In the genomic region with DNA sequence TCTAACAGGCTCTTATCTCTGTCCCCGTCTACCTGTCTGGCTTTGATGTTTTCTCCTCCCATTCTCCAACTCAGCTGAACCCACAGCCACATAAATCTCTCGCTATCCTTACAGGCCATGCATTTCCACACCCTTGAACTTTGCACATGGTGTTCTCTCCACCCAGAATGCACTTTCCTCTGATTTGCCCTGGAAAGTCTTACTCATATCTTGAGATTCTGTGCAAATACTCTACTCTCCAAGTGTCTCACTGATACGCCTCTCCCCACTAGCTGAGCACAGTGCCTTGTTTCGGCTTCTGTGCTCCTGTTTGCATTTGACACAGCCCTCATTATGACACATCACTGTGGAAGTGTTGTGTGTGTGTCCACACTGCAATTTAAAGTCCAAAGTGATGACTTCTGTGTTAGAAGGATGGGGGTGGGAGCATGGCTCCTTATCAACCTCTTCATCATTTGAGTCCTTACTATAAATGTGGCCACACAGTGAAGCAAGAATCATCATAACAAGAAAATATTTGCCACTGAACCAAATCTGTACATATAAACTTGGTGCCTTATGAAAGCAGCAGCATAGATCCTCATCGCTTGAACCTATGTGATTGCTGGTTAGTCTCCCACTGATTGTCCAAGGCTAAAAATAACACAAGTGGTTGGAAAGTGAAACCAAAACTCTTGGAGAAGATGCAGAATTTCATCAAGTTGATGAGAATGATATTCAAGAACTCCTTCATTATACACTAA, we compare ENCODE assay signal across 16 cellular contexts. TPM values are rescaled to one million over a fixed set of nuclear protein-coding genes. Genes with fewer than 3 reads are reported as not detected.
DNase-seq lines count a peak whose midpoint lies in the region; ATAC-seq and TF ChIP-seq lines count a peak whose summit lies in the region.
"Had no signal": no experiment of that assay in that cellular context is flagged by ENCODE, and none has a peak within 500 bp of the region (broad histone marks: within the 10 kb centered on the region; RNA-seq: fewer than 3 reads in every experiment).

No MANE protein-coding gene starts in this region.

- H4K20me1 ChIP-seq in IMR-90 (ENCODE audit: insufficient read depth, low read length) (no peaks in the 10 kb centered on the region), osteoblast (ENCODE audit: insufficient read depth, low read length) (no peaks in the 10 kb centered on the region)

- in situ Hi-C loops in IMR-90 (cut with MboI; ENCODE audit: low sequenced_read_pairs): loop anchor here (25.0 kb wide), 3 partner anchors 811 to 1661 kb away; a partner anchor contains a TSS

- no peak overlapping the region for H2BK5ac ChIP-seq in IMR-90 (ENCODE audit: low read depth, low read length, poor library complexity, severe bottlenecking)

- POLR2A ChIA-PET in IMR-90 (lab: Charles Lee; ENCODE audit: unreplicated experiment): no interaction called here

- peak; percentile 56 for DNase-seq in activated CD4-positive, alpha-beta T cell treated with anti-CD3 and anti-CD28 coated beads, Interleukin-2, amount 10 ng/mL, durations not matched to agents 24 days and 14 days
- DNase-seq in activated CD4-positive, alpha-beta T cell treated with anti-CD3 and anti-CD28 coated beads, Interleukin-2, amount 50 U/mL, for 4 hours: no peak
- DNase-seq in IMR-90 (peak; percentile 21), cardiac fibroblast (ENCODE audit: low read depth in 2 of 2) (peak; percentile 45 to 51), osteoblast (ENCODE audit: insufficient read length, low spot score, missing footprints) (peak; percentile 87), Ammon's horn (ENCODE audit: low spot score) (no peak), epidermal melanocyte (ENCODE audit: insufficient read length, low spot score) (no peak)
- DNase-seq: gastrocnemius medialis, left ventricle myocardium superior, NCI-H2171 treated with DMSO at 0.1 percent for 48 hours, posterior cingulate gyrus had no signal

- H3K18ac ChIP-seq in IMR-90 (ENCODE audit: low read depth, low read length): no peak overlapping the region

- peaks cover 20% of the 10 kb centered on the region for H3K4me1 Mint-ChIP-seq in activated CD4-positive, alpha-beta T cell treated with anti-CD3 and anti-CD28 coated beads, Interleukin-2, amount 10 ng/mL, durations not matched to agents 24 days and 14 days

- no peak overlapping the region for H3K23ac ChIP-seq in IMR-90 (ENCODE audit: low read depth, low read length)

- no peak overlapping the region for H2BK15ac ChIP-seq in IMR-90 (ENCODE audit: low read depth, low read length)

- H3K9me3 Mint-ChIP-seq in activated CD4-positive, alpha-beta T cell treated with anti-CD3 and anti-CD28 coated beads, Interleukin-2, amount 10 ng/mL, durations not matched to agents 24 days and 14 days: no peaks in the 10 kb centered on the region
- H3K9me3 Mint-ChIP-seq: GM23338 had no signal

- no peak overlapping the region for H3K4me3 Mint-ChIP-seq in activated CD4-positive, alpha-beta T cell treated with anti-CD3 and anti-CD28 coated beads, Interleukin-2, amount 10 ng/mL, durations not matched to agents 24 days and 14 days
- H3K4me3 Mint-ChIP-seq: GM23338 had no signal

- H4K5ac ChIP-seq in IMR-90 (ENCODE audit: low read depth, low read length): no peak overlapping the region

- H3K4me3 ChIP-seq in IMR-90 (ENCODE audit: insufficient read depth, low read depth, low read length) (peak overlapping the region; percentile 6; the same call in 1 of the 2 replicates), cardiac fibroblast (replicated peaks in 1 of 2; ENCODE audit: low read depth in 2 of 2, low read length in 2 of 2) (no peak overlapping the region), osteoblast (ENCODE audit: insufficient read depth, low read length) (peak overlapping the region; percentile 57)
- H3K4me3 ChIP-seq: cardiac muscle cell, gastrocnemius medialis, GM23338, SJSA1 had no signal

- H3K9me1 ChIP-seq in IMR-90 (ENCODE audit: insufficient read depth, low read length): 0 out of 2 replicates have a peak, but pooled peaks cover 6% of the 10 kb centered on the region

- BruUV-seq in IMR-90 (replicated peaks; lab: Mats Ljungman, UMichigan): no TSS peak

- 75% methylated on average over 2 of the region's 5 CpGs; no CpG with 5 or more reads in 1 of the 2 experiments for WGBS in IMR-90 (ENCODE audit: extremely low coverage in 2 of 2, insufficient read length in 1 of 2), 2 experiments

- no peak overlapping the region for H2BK20ac ChIP-seq in IMR-90 (ENCODE audit: low read depth, low read length)

- no peak overlapping the region for H3K56ac ChIP-seq in IMR-90 (ENCODE audit: extremely low read depth, insufficient read depth, low read length)

- H2BK120ac ChIP-seq in IMR-90 (ENCODE audit: low read depth, low read length): no peak overlapping the region

- H3K27me3 Mint-ChIP-seq in activated CD4-positive, alpha-beta T cell treated with anti-CD3 and anti-CD28 coated beads, Interleukin-2, amount 10 ng/mL, durations not matched to agents 24 days and 14 days: peaks cover 16% of the 10 kb centered on the region

- H3K36me3 Mint-ChIP-seq in activated CD4-positive, alpha-beta T cell treated with anti-CD3 and anti-CD28 coated beads, Interleukin-2, amount 10 ng/mL, durations not matched to agents 24 days and 14 days (ENCODE audit: low read depth): no peaks in the 10 kb centered on the region

- H3K27ac ChIP-seq in IMR-90 (ENCODE audit: insufficient read depth, low read length) (no peak overlapping the region), osteoblast (ENCODE audit: low read depth, low read length) (peak overlapping the region; percentile 4)
- H3K27ac ChIP-seq: cardiac muscle cell, gastrocnemius medialis, SJSA1 had no signal

- no peak for TF ChIP-seq RAD21 in IMR-90 (IDR thresholded peaks at IDR 0.05; ENCODE audit: low read length)

- dilution Hi-C loops in IMR-90 (cut with HindIII; ENCODE audit: low sequenced_read_pairs, unreplicated experiment): no loop called here

- H3K4me1 ChIP-seq in IMR-90 (ENCODE audit: control insufficient read depth, insufficient read depth, low read length) (peaks cover 2% of the 10 kb centered on the region), osteoblast (ENCODE audit: insufficient read depth, low read length) (peaks cover 21% of the 10 kb centered on the region)

- H3K36me3 ChIP-seq in IMR-90 (ENCODE audit: control insufficient read depth, insufficient read depth, low read length): no peaks in the 10 kb centered on the region
- H3K36me3 ChIP-seq in osteoblast (ENCODE audit: insufficient read depth, low read length): no peaks in the 10 kb centered on the region
- H3K36me3 ChIP-seq: cardiac muscle cell, gastrocnemius medialis, SJSA1 had no signal

- H3K9ac ChIP-seq in IMR-90 (ENCODE audit: low read depth, low read length): no peak overlapping the region

- no peak overlapping the region for H3K14ac ChIP-seq in IMR-90 (replicated peaks; ENCODE audit: low read depth, low read length)

- no peak for TF ChIP-seq CTCF in IMR-90 (conservative IDR thresholded peaks at IDR 0.05; ENCODE audit: low read depth, low read length)
- no peak for TF ChIP-seq CTCF in cardiac fibroblast (IDR thresholded peaks at IDR 0.05; ENCODE audit: low read depth, low read length)
- TF ChIP-seq CTCF in osteoblast (IDR thresholded peaks at IDR 0.05; ENCODE audit: extremely low read depth, low read depth, low read length): no peak

- no peak for TF ChIP-seq POLR2A in IMR-90 (IDR thresholded peaks at IDR 0.05; ENCODE audit: low read depth, low read length)

- H3K27me3 ChIP-seq in IMR-90 (ENCODE audit: control insufficient read depth, insufficient read depth, low read length) (peaks cover 25% of the 10 kb centered on the region), osteoblast (ENCODE audit: insufficient read depth, low read length) (peaks cover 15% of the 10 kb centered on the region)
- H3K27me3 ChIP-seq: gastrocnemius medialis had no signal

- no peak overlapping the region for H2AK5ac ChIP-seq in IMR-90 (ENCODE audit: low read depth, low read length)

- peak overlapping the region; percentile 46 for H3K4me2 ChIP-seq in IMR-90 (ENCODE audit: low read depth, low read length)
- H3K4me2 ChIP-seq in osteoblast (ENCODE audit: insufficient read depth, low read length): peak overlapping the region; percentile 82
- H3K4me2 ChIP-seq: GM23338 had no signal

- no peak overlapping the region for H3K4ac ChIP-seq in IMR-90 (ENCODE audit: low read depth, low read length)

- no peak overlapping the region for H2AFZ ChIP-seq in IMR-90 (replicated peaks; ENCODE audit: low read length, poor library complexity)
- peak overlapping the region; percentile 70 for H2AFZ ChIP-seq in osteoblast (ENCODE audit: low read length)
- H2AFZ ChIP-seq: GM23338 had no signal

- no peaks in the 10 kb centered on the region for H3K9me3 ChIP-seq in IMR-90 (ENCODE audit: control insufficient read depth, insufficient read depth, low read length)
- H3K9me3 ChIP-seq in osteoblast (ENCODE audit: low read depth, low read length): no peaks in the 10 kb centered on the region
- H3K9me3 ChIP-seq: gastrocnemius medialis, SJSA1 had no signal

- H4K91ac ChIP-seq in IMR-90 (ENCODE audit: insufficient read depth, low read depth, low read length): no peak overlapping the region

- H3K79me1 ChIP-seq in IMR-90 (ENCODE audit: low read depth in 1 of 2, low read length in 2 of 2): no peaks in the 10 kb centered on the region

- peak overlapping the region; percentile 26 for H3K27ac Mint-ChIP-seq in activated CD4-positive, alpha-beta T cell treated with anti-CD3 and anti-CD28 coated beads, Interleukin-2, amount 10 ng/mL, durations not matched to agents 24 days and 14 days
- H3K27ac Mint-ChIP-seq: GM23338 had no signal

- no peak overlapping the region for H4K8ac ChIP-seq in IMR-90 (ENCODE audit: low read depth in 2 of 2, low read length in 2 of 2)

- no peak overlapping the region for H2AK9ac ChIP-seq in IMR-90 (replicated peaks; ENCODE audit: low read depth, low read length, poor library complexity)

- intact Hi-C loops in activated CD4-positive, alpha-beta T cell treated with anti-CD3 and anti-CD28 coated beads, Interleukin-2, amount 10 ng/mL, durations not matched to agents 24 days and 14 days (cut with micrococcal nuclease): loop anchor here (2.0 to 10.0 kb wide), 3 partner anchors 27 to 1653 kb away; a partner anchor contains a TSS
- intact Hi-C loops in IMR-90 (cut with micrococcal nuclease): loop anchor here (10.0 kb wide), 1 partner anchor 813 kb away; no protein-coding TSS in a partner anchor

- ATAC-seq in IMR-90 (ENCODE audit: low read depth): peak; percentile 68
- no peak for ATAC-seq in GM19324 (IDR thresholded peaks at IDR 0.05; ENCODE audit: low FRiP score, unreplicated experiment)
- ATAC-seq: gastrocnemius medialis, GM23338, left ventricle myocardium superior had no signal

- CTCF ChIA-PET in IMR-90 (lab: Yijun Ruan, JAX): no interaction called here

- H3K79me2 ChIP-seq in osteoblast (ENCODE audit: insufficient read depth, low read length): no peaks in the 10 kb centered on the region

RNA-seq across cellular contexts. Expression of a gene that starts 5.5 kb away (rescaled TPM):
- 119 and 123 TPM in 2 replicates for total RNA-seq in activated CD4-positive, alpha-beta T cell treated with anti-CD3 and anti-CD28 coated beads, Interleukin-2, amount 10 ng/mL, durations not matched to agents 24 days and 14 days
- total RNA-seq in IMR-90 (2012; rRNA removed): 41.9 and 80.8 TPM in 2 replicates
- polyA plus RNA-seq in IMR-90 (2012; rRNA removed): 18.0 and 24.8 TPM in 2 replicates
- polyA plus RNA-seq in IMR-90 (2012; cell fraction: cytosol; rRNA removed): 3.3 and 4.8 TPM in 2 replicates
- polyA plus RNA-seq in IMR-90 (2012; cell fraction: nucleus; rRNA removed; ENCODE audit: low replicate concordance): 1.4 and 8.0 TPM in 2 replicates
- total RNA-seq in osteoblast: 68.4 and 72.2 TPM in 2 replicates

RNA-seq across cellular contexts. Expression of a gene that starts 16.0 kb away (rescaled TPM):
- total RNA-seq in activated CD4-positive, alpha-beta T cell treated with anti-CD3 and anti-CD28 coated beads, Interleukin-2, amount 10 ng/mL, durations not matched to agents 24 days and 14 days: 69.9 and 70.9 TPM in 2 replicates
- 3.8 and 12.2 TPM in 2 replicates for total RNA-seq in IMR-90 (2012; rRNA removed)
- polyA plus RNA-seq in IMR-90 (2012; rRNA removed): 34.5 and 42.6 TPM in 2 replicates
- polyA plus RNA-seq in IMR-90 (2012; cell fraction: cytosol; rRNA removed): 9.0 and 19.1 TPM in 2 replicates
- polyA plus RNA-seq in IMR-90 (2012; cell fraction: nucleus; rRNA removed; ENCODE audit: low replicate concordance): 1.8 and 10.5 TPM in 2 replicates
- 19.5 and 23.0 TPM in 2 replicates for total RNA-seq in osteoblast

RNA-seq across cellular contexts. Expression of a gene that starts 28.9 kb away (rescaled TPM):
- total RNA-seq in activated CD4-positive, alpha-beta T cell treated with anti-CD3 and anti-CD28 coated beads, Interleukin-2, amount 10 ng/mL, durations not matched to agents 24 days and 14 days: not detected in 2 replicates
- total RNA-seq in IMR-90 (2012; rRNA removed) (not detected in 2 replicates), osteoblast (not detected in 2 replicates)
- polyA plus RNA-seq in IMR-90 (2012; rRNA removed): not detected in 2 replicates
- polyA plus RNA-seq in IMR-90 (2012; cell fraction: cytosol; rRNA removed): not detected in 2 replicates
- polyA plus RNA-seq in IMR-90 (2012; cell fraction: nucleus; rRNA removed; ENCODE audit: low replicate concordance): 0.02 TPM in 1 of 2 replicates, not detected in the other
- total RNA-seq: activated CD8-positive, alpha-beta memory T cell treated with anti-CD3 and anti-CD28 coated beads for 36 hours; GM23338 had no signal
- polyA plus RNA-seq: cardiac muscle cell, GM23338 had no signal

RNA-seq across cellular contexts. Expression of a gene that starts 41.1 kb away (rescaled TPM):
- 48.1 and 51.1 TPM in 2 replicates for total RNA-seq in activated CD4-positive, alpha-beta T cell treated with anti-CD3 and anti-CD28 coated beads, Interleukin-2, amount 10 ng/mL, durations not matched to agents 24 days and 14 days
- total RNA-seq in IMR-90 (2012; rRNA removed): 43.6 and 46.1 TPM in 2 replicates
- polyA plus RNA-seq in IMR-90 (2012; rRNA removed): 82.8 and 88.5 TPM in 2 replicates
- 78.1 and 134 TPM in 2 replicates for polyA plus RNA-seq in IMR-90 (2012; cell fraction: cytosol; rRNA removed)
- 37.6 and 39.3 TPM in 2 replicates for polyA plus RNA-seq in IMR-90 (2012; cell fraction: nucleus; rRNA removed; ENCODE audit: low replicate concordance)
- total RNA-seq in osteoblast: 223 and 264 TPM in 2 replicates

Comparison
In these comparisons a context has a peak if more than half of its experiments do, and no peak if none do; other contexts are left out.
1. DNase-seq: peak in activated CD4-positive, alpha-beta T cell treated with anti-CD3 and anti-CD28 coated beads, Interleukin-2, amount 10 ng/mL, durations not matched to agents 24 days and 14 days (single experiment), IMR-90 (single experiment), cardiac fibroblast (2 of 2) and osteoblast (single experiment); none in activated CD4-positive, alpha-beta T cell treated with anti-CD3 and anti-CD28 coated beads, Interleukin-2, amount 50 U/mL, for 4 hours (0 of 2), Ammon's horn (single experiment) and epidermal melanocyte (single experiment).
2. H3K4me3 ChIP-seq: peak in IMR-90 (single experiment) and osteoblast (single experiment); none in cardiac fibroblast (0 of 2).